Comparison of ENCODE assay signal across 1 cellular context in the genomic region with DNA sequence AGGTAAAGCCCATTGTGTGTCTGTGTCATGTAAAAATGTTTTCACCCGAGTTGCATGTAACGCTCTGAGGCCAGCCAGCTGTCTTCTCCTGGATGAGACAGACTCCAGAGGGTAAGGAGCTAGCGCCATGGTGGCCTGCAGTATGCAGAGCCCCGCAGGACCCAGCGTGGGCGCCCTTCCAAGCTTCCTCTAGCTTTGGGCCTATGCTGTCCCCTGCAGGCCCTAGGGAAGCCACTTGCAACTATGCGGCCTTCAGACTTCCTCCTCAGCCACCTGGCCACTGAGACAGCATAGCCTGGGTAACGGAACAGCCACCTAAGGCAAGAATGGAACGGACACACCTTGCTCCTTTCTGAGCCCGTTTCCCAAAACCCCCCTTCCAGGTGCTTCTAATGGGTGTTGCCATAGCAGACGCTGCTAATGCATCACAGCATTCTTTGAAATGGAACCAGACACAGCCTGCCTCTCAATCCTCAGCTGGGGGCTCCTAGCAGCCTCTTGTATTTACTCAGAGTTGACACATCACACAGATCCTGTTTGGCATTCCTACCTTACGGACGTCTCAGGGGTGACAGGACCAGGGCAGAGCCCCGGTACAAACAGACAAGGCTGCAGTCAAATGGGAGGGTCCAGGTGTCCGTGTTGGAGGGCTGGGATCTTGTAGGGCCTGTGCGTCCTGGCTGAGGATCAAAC.
TF ChIP-seq lines count a peak whose summit lies in the region.

No MANE protein-coding gene starts in this region.

TF ChIP-seq in A549, 52 proteins besides CTCF, POLR2A, EP300 and RAD21:
- TF ChIP-seq NFE2L2 (conservative IDR thresholded peaks at IDR 0.05; ENCODE audit: low read length): no peak
- TF ChIP-seq, protein P1, sequence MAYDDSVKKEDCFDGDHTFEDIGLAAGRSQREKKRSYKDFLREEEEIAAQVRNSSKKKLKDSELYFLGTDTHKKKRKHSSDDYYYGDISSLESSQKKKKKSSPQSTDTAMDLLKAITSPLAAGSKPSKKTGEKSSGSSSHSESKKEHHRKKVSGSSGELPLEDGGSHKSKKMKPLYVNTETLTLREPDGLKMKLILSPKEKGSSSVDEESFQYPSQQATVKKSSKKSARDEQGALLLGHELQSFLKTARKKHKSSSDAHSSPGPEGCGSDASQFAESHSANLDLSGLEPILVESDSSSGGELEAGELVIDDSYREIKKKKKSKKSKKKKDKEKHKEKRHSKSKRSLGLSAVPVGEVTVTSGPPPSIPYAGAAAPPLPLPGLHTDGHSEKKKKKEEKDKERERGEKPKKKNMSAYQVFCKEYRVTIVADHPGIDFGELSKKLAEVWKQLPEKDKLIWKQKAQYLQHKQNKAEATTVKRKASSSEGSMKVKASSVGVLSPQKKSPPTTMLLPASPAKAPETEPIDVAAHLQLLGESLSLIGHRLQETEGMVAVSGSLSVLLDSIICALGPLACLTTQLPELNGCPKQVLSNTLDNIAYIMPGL (CRISPR knock-in tag; IDR thresholded peaks at IDR 0.05; ENCODE audit: borderline replicate concordance): no peak
- no peak for TF ChIP-seq NPAS2 (CRISPR knock-in tag; IDR thresholded peaks at IDR 0.05; ENCODE audit: borderline replicate concordance)
- TF ChIP-seq GATA3 (IDR thresholded peaks at IDR 0.05; ENCODE audit: borderline replicate concordance): no peak
